In genomic region chr17:10447035-10447931, GRCh38 we compare ENCODE assay signal across 27 cellular contexts. TPM values are rescaled to one million over a fixed set of nuclear protein-coding genes. Genes with fewer than 3 reads are reported as not detected.
DNase-seq lines count a peak whose midpoint lies in the region; ATAC-seq, FAIRE-seq and TF ChIP-seq lines count a peak whose summit lies in the region.
"Had no signal": no experiment of that assay in that cellular context is flagged by ENCODE, and none has a peak within 500 bp of the region (broad histone marks: within the 10 kb centered on the region; RNA-seq: fewer than 3 reads in every experiment).

No MANE protein-coding gene starts in this region.

- peaks cover 7% of the 10 kb centered on the region for H3K4me1 Mint-ChIP-seq in mesothelial cell of epicardium
- H3K4me1 Mint-ChIP-seq: CD14-positive monocyte had no signal

- peak overlapping the region; percentile 70 for H3K4me2 ChIP-seq in HepG2 (ENCODE audit: low read depth, low read length)

- POLR2A ChIA-PET in HepG2 (lab: Yijun Ruan, JAX): interaction anchor here (1.0 to 1.4 kb wide), 2 partner anchors 13 to 43 kb away, joined by 3 to 4 read pairs; no protein-coding TSS in a partner anchor

- H3K27me3 Mint-ChIP-seq in mesothelial cell of epicardium (ENCODE audit: low read depth): peaks cover 16% of the 10 kb centered on the region

- 40% methylated on average over 7 of the region's 7 CpGs for WGBS in HepG2 (ENCODE audit: low lambda C conversion rate)

- H3K9ac ChIP-seq in HepG2 (ENCODE audit: insufficient read depth, low read depth, low read length): peak overlapping the region; percentile 53
- H3K9ac ChIP-seq: GM23248 had no signal

- peak overlapping the region in 1 of 3 experiments; percentile 30; a peak in 2 of 6 replicates for H3K4me3 ChIP-seq in HepG2 (replicated peaks in 1 of 3; ENCODE audit: insufficient read depth in 1 of 3, low read depth in 2 of 3, low read length in 3 of 3)
- H3K4me3 ChIP-seq: GM23248, HAP-1 had no signal

- TF ChIP-seq EP300 in HepG2 (IDR thresholded peaks at IDR 0.05; ENCODE audit: low read depth in 2 of 2, low read length in 2 of 2): peak; percentile 77 to 87; a peak in 3 of 4 replicates
- TF ChIP-seq EP300 in HepG2 (CRISPR knock-in tag; IDR thresholded peaks at IDR 0.05; ENCODE audit: borderline replicate concordance): peak; percentile 50; the same call in 1 of the 2 replicates

- no peaks in the 10 kb centered on the region for H3K79me2 ChIP-seq in HepG2 (ENCODE audit: insufficient read depth, low read length)

- no peak overlapping the region for H3K27ac Mint-ChIP-seq in mesothelial cell of epicardium
- H3K27ac Mint-ChIP-seq: CD14-positive monocyte had no signal

- DNase-seq in NCI-H526 (lab: John Stamatoyannopoulos, UW): peak; percentile 17 to 35
- DNase-seq in NCI-H526 treated with DMSO at 0.1 percent for 48 hours (lab: John Stamatoyannopoulos, UW): no peak
- DNase-seq in HepG2 (ENCODE audit: low spot score): peak; percentile 98
- DNase-seq in mesothelial cell of epicardium (ENCODE audit: low spot score in 2 of 2, unreplicated experiment in 2 of 2): no peak
- no peak for DNase-seq in activated CD4-positive, alpha-beta T cell treated with anti-CD3 and anti-CD28 coated beads, Interleukin-2, amount 50 U/mL, for 48 hours
- DNase-seq in GM12891 (ENCODE audit: insufficient read length, low spot score): no peak
- DNase-seq: COR-L47; GM23248; IMR-90; Kasumi-1; MM.1S; NCI-H1105; NCI-H2081; NCI-H2171 treated with DMSO at 0.1 percent for 48 hours; NCI-H446; NCI-H748 treated with DMSO at 0.1 percent for 48 hours; NK-92 treated with Interleukin-12 subunit alpha and Interleukin-12 subunit beta, amount 100 ng/mL, for 24 hours had no signal

- TF ChIP-seq CTCF in HepG2 (CRISPR knock-in tag; IDR thresholded peaks at IDR 0.05) (no peak), mesothelial cell of epicardium (IDR thresholded peaks at IDR 0.05; ENCODE audit: unreplicated experiment) (no peak)

- peaks cover 36% of the 10 kb centered on the region for H3K4me1 ChIP-seq in HepG2 (ENCODE audit: insufficient read depth, low read length)
- H3K4me1 ChIP-seq: HAP-1 had no signal

- H3K36me3 ChIP-seq in HepG2 (replicated peaks in 1 of 2; ENCODE audit: control insufficient read depth in 1 of 2, insufficient read depth in 2 of 2, low read length in 2 of 2): no peaks in the 10 kb centered on the region
- H3K36me3 ChIP-seq: HAP-1 had no signal

- no peaks in the 10 kb centered on the region for H3K9me3 Mint-ChIP-seq in mesothelial cell of epicardium

- in situ Hi-C loops in HepG2 (cut with HindIII; ENCODE audit: extremely low pct_ligation_motif_present, low pct_unique_long_range_greater_than_20kb): no loop called here

- no peak overlapping the region for H2AFZ ChIP-seq in HepG2 (ENCODE audit: low read length)
- H2AFZ ChIP-seq: GM23248 had no signal

- TF ChIP-seq RAD21 in HepG2 (CRISPR knock-in tag; IDR thresholded peaks at IDR 0.05): no peak

- FAIRE-seq in colon (lab: Jason Lieb, UNC) (peak; percentile 57), HepG2 (lab: Jason Lieb, UNC) (peak; percentile 93), GM12891 (lab: Jason Lieb, UNC) (no peak)
- FAIRE-seq: G401.6, RCC 7860 had no signal

- TF ChIP-seq POLR2A in HepG2 (IDR thresholded peaks at IDR 0.05; ENCODE audit: insufficient read depth in 1 of 2, low read depth in 2 of 2, low read length in 2 of 2) (peak in 1 of 2 experiments; percentile 41; a peak in 1 of 4 replicates), GM12891 (IDR thresholded peaks at IDR 0.05; ENCODE audit: low read depth, low read length) (no peak)

- H3K27ac ChIP-seq in HepG2 (ENCODE audit: extremely low read length, insufficient read depth, low read length): peak overlapping the region; percentile 83
- H3K27ac ChIP-seq: 22Rv1, GM23248 had no signal

- no TSS peak for BruUV-seq in HepG2 (replicated peaks; lab: Mats Ljungman, UMichigan)

- ATAC-seq in HepG2 (peak; percentile 99), GM21717 (IDR thresholded peaks at IDR 0.05; ENCODE audit: unreplicated experiment) (no peak)
- ATAC-seq: Right ventricle myocardium inferior had no signal

- no peak overlapping the region for H3K4me3 Mint-ChIP-seq in mesothelial cell of epicardium
- H3K4me3 Mint-ChIP-seq: CD14-positive monocyte had no signal

- intact Hi-C loops in HepG2 (cut with micrococcal nuclease; ENCODE audit: unreplicated experiment): no loop called here

- H4K20me1 ChIP-seq in HepG2 (ENCODE audit: insufficient read depth, low read length): no peaks in the 10 kb centered on the region

- CTCF ChIA-PET in HepG2 (lab: Yijun Ruan, JAX; ENCODE audit: low intra/inter-chr PET ratio, low total read pairs): no interaction called here

- 0 out of 5 replicates have a peak, but pooled peaks cover 0 to 3% of the 10 kb centered on the region in 2 experiments for H3K27me3 ChIP-seq in HepG2 (ENCODE audit: control insufficient read depth in 1 of 2, insufficient read depth in 2 of 2, low read length in 2 of 2)

- no peaks in the 10 kb centered on the region for H3K36me3 Mint-ChIP-seq in mesothelial cell of epicardium
- H3K36me3 Mint-ChIP-seq: CD14-positive monocyte had no signal

- H3K9me3 ChIP-seq in HepG2 (ENCODE audit: low read length): no peaks in the 10 kb centered on the region
- H3K9me3 ChIP-seq: HAP-1 had no signal

TF ChIP-seq in HepG2, 621 proteins besides CTCF, POLR2A, EP300 and RAD21 (continues in another document):
- TF ChIP-seq SP1 (IDR thresholded peaks at IDR 0.05): no peak
- TF ChIP-seq SP1 (CRISPR knock-in tag; IDR thresholded peaks at IDR 0.05): no peak
- no peak for TF ChIP-seq SSRP1 (CRISPR knock-in tag; IDR thresholded peaks at IDR 0.05)
- TF ChIP-seq ZNF780A (CRISPR knock-in tag; IDR thresholded peaks at IDR 0.05): no peak
- TF ChIP-seq PAF1 (CRISPR knock-in tag; IDR thresholded peaks at IDR 0.05): no peak

TF ChIP-seq in GM12891, 5 proteins besides CTCF, POLR2A, EP300 and RAD21:
- TF ChIP-seq POLR2AphosphoS5 (IDR thresholded peaks at IDR 0.05; ENCODE audit: low read depth, low read length): no peak
- no peak for TF ChIP-seq PAX5 (IDR thresholded peaks at IDR 0.05; ENCODE audit: insufficient read depth, low read length, severe bottlenecking)
- no peak for TF ChIP-seq SPI1 (IDR thresholded peaks at IDR 0.05; ENCODE audit: low read depth, low read length)
- no peak for TF ChIP-seq TAF1 (IDR thresholded peaks at IDR 0.05; ENCODE audit: low read depth, low read length)
- no peak for TF ChIP-seq POU2F2 (IDR thresholded peaks at IDR 0.05; ENCODE audit: low read depth, low read length)

RNA-seq across cellular contexts. Expression of gene MYH4, which starts 22.1 kb away (rescaled TPM):
- total RNA-seq in HepG2 (2016; rRNA removed; fragmentation: Illumina TruSeq; extraction: Trizol): 0.02 TPM in 1 of 2 replicates, not detected in the other
- total RNA-seq in HepG2 (2016; cell fraction: cytosol; rRNA removed; fragmentation: Illumina TruSeq; extraction: Trizol; ENCODE audit: low read depth): not detected in 2 replicates
- 0.02 TPM in 1 of 2 replicates, not detected in the other for total RNA-seq in HepG2 (2016; cell fraction: insoluble cytoplasmic fraction; rRNA removed; fragmentation: Illumina TruSeq; extraction: Trizol)
- total RNA-seq in HepG2 (2016; cell fraction: membrane; rRNA removed; fragmentation: Illumina TruSeq; extraction: Trizol): 0.03 TPM in 1 of 2 replicates, not detected in the other
- total RNA-seq in HepG2 (2016; cell fraction: nucleus; rRNA removed; fragmentation: Illumina TruSeq; extraction: Trizol): 0.06 TPM in 1 of 2 replicates, not detected in the other
- polyA plus RNA-seq in HepG2 (2011; rRNA removed): 0.01 TPM in 1 of 2 replicates, not detected in the other
- 0.01 TPM in 1 of 2 replicates, not detected in the other for polyA plus RNA-seq in HepG2 (2011; cell fraction: cytosol; rRNA removed)
- not detected in 2 replicates for polyA plus RNA-seq in HepG2 (2011; cell fraction: nucleus; rRNA removed)
- polyA plus RNA-seq in HepG2 (2012): 0.03 TPM in 1 of 2 replicates, not detected in the other
- polyA plus RNA-seq in HepG2 (2016; cell fraction: cytosol; fragmentation: Illumina TruSeq; extraction: Trizol; ENCODE audit: low read depth): not detected in 2 replicates
- 0.04 TPM in 1 of 2 replicates, not detected in the other for polyA plus RNA-seq in HepG2 (2016; cell fraction: insoluble cytoplasmic fraction; fragmentation: Illumina TruSeq; extraction: Trizol; ENCODE audit: low read depth)
- polyA plus RNA-seq in HepG2 (2016; cell fraction: membrane; fragmentation: Illumina TruSeq; extraction: Trizol; ENCODE audit: low read depth): not detected in 2 replicates
- polyA plus RNA-seq in HepG2 (2016; cell fraction: nucleus; fragmentation: Illumina TruSeq; extraction: Trizol; ENCODE audit: insufficient read depth, low read depth): not detected in 2 replicates
- not detected in 2 replicates for polyA minus RNA-seq in HepG2 (2011; rRNA and poly(A)+ RNA removed; ENCODE audit: low replicate concordance)
- not detected in 2 replicates for polyA minus RNA-seq in HepG2 (2011; cell fraction: cytosol; rRNA and poly(A)+ RNA removed)
- under 0.01 TPM in 1 of 2 replicates, not detected in the other for polyA minus RNA-seq in HepG2 (2011; cell fraction: nucleus; rRNA and poly(A)+ RNA removed)
- total RNA-seq in mesothelial cell of epicardium: not detected in 3 replicates
- polyA plus RNA-seq in GM12891 (2012; ENCODE audit: low read depth, missing spikeins): not detected
- total RNA-seq: GM23248, IMR-90, Right ventricle myocardium inferior, SK-MEL-5 had no signal
- polyA plus RNA-seq: AG04450, CD14-positive monocyte, GM23248, IMR-90 had no signal

RNA-seq across cellular contexts. Expression of gene MYH8, which starts 25.5 kb away (rescaled TPM):
- total RNA-seq in HepG2 (2016; rRNA removed; fragmentation: Illumina TruSeq; extraction: Trizol) (not detected in 2 replicates), mesothelial cell of epicardium (not detected in 3 replicates)
- total RNA-seq in HepG2 (2016; cell fraction: cytosol; rRNA removed; fragmentation: Illumina TruSeq; extraction: Trizol; ENCODE audit: low read depth): not detected in 2 replicates
- total RNA-seq in HepG2 (2016; cell fraction: insoluble cytoplasmic fraction; rRNA removed; fragmentation: Illumina TruSeq; extraction: Trizol): not detected in 2 replicates
- not detected in 2 replicates for total RNA-seq in HepG2 (2016; cell fraction: membrane; rRNA removed; fragmentation: Illumina TruSeq; extraction: Trizol)
- not detected in 2 replicates for total RNA-seq in HepG2 (2016; cell fraction: nucleus; rRNA removed; fragmentation: Illumina TruSeq; extraction: Trizol)
- not detected in 2 replicates for polyA plus RNA-seq in HepG2 (2011; rRNA removed)
- not detected in 2 replicates for polyA plus RNA-seq in HepG2 (2011; cell fraction: cytosol; rRNA removed)
- not detected in 2 replicates for polyA plus RNA-seq in HepG2 (2011; cell fraction: nucleus; rRNA removed)
- not detected in 2 replicates for polyA plus RNA-seq in HepG2 (2012)
- polyA plus RNA-seq in HepG2 (2016; cell fraction: cytosol; fragmentation: Illumina TruSeq; extraction: Trizol; ENCODE audit: low read depth): not detected in 2 replicates
- not detected in 2 replicates for polyA plus RNA-seq in HepG2 (2016; cell fraction: insoluble cytoplasmic fraction; fragmentation: Illumina TruSeq; extraction: Trizol; ENCODE audit: low read depth)
- polyA plus RNA-seq in HepG2 (2016; cell fraction: membrane; fragmentation: Illumina TruSeq; extraction: Trizol; ENCODE audit: low read depth): not detected in 2 replicates
- not detected in 2 replicates for polyA plus RNA-seq in HepG2 (2016; cell fraction: nucleus; fragmentation: Illumina TruSeq; extraction: Trizol; ENCODE audit: insufficient read depth, low read depth)
- not detected in 2 replicates for polyA minus RNA-seq in HepG2 (2011; rRNA and poly(A)+ RNA removed; ENCODE audit: low replicate concordance)
- not detected in 2 replicates for polyA minus RNA-seq in HepG2 (2011; cell fraction: cytosol; rRNA and poly(A)+ RNA removed)
- not detected in 2 replicates for polyA minus RNA-seq in HepG2 (2011; cell fraction: nucleus; rRNA and poly(A)+ RNA removed)
- polyA plus RNA-seq in GM12891 (2012; ENCODE audit: low read depth, missing spikeins): not detected
- total RNA-seq: GM23248, IMR-90, Right ventricle myocardium inferior, SK-MEL-5 had no signal
- polyA plus RNA-seq: AG04450, CD14-positive monocyte, GM23248, IMR-90 had no signal

Comparison
In these comparisons a context has a peak if more than half of its experiments do, and no peak if none do; other contexts are left out.
1. DNase-seq: peak in NCI-H526 (2 of 2) and HepG2 (single experiment); none in NCI-H526 treated with DMSO at 0.1 percent for 48 hours (single experiment), mesothelial cell of epicardium (0 of 2), activated CD4-positive, alpha-beta T cell treated with anti-CD3 and anti-CD28 coated beads, Interleukin-2, amount 50 U/mL, for 48 hours (0 of 2) and GM12891 (single experiment).